Comparison of ENCODE assay signal across 9 cellular contexts in genomic region chr6:139161169-139161568, GRCh38. TPM values are rescaled to one million over a fixed set of nuclear protein-coding genes. Genes with fewer than 3 reads are reported as not detected.
DNase-seq lines count a peak whose midpoint lies in the region; TF ChIP-seq lines count a peak whose summit lies in the region.
"Had no signal": no experiment of that assay in that cellular context is flagged by ENCODE, and none has a peak within 500 bp of the region (broad histone marks: within the 10 kb centered on the region; RNA-seq: fewer than 3 reads in every experiment).

No MANE protein-coding gene starts in this region.

- no peak overlapping the region for H3K4me3 ChIP-seq in astrocyte of the spinal cord (ENCODE audit: low read depth, low read length)
- no peak overlapping the region for H3K4me3 ChIP-seq in vagina

- peak; percentile 32 to 45 for DNase-seq in activated CD8-positive, alpha-beta memory T cell treated with anti-CD3 and anti-CD28 coated beads for 1 hour (ENCODE audit: extremely low read depth in 1 of 2, low read depth in 1 of 2)
- DNase-seq in activated CD8-positive, alpha-beta memory T cell treated with anti-CD3 and anti-CD28 coated beads for 24 hours, result no peak
- peak; percentile 35 for DNase-seq in NCI-H774 (lab: John Stamatoyannopoulos, UW)
- DNase-seq in astrocyte of the spinal cord (ENCODE audit: low read depth, low spot score), result peak; percentile 75
- peak; percentile 25 for DNase-seq in stimulated activated CD8-positive, alpha-beta memory T cell treated with anti-CD3 and anti-CD28 coated beads, Interleukin-12 subunit alpha, Interleukin-12 subunit beta, amount 100 ng/mL, for 4 hours (ENCODE audit: low read depth)
- DNase-seq in vagina (ENCODE audit: extremely low spot score in 2 of 2), result no peak
- no peak for DNase-seq in RPMI8226
- no peak for DNase-seq in posterior vena cava (ENCODE audit: low spot score)

- peaks cover 84% of the 10 kb centered on the region for H3K4me1 ChIP-seq in vagina

- no peak for TF ChIP-seq POLR2A in vagina (IDR thresholded peaks at IDR 0.05)

- no peaks in the 10 kb centered on the region for H3K9me3 ChIP-seq in vagina

- peaks cover 0 to 5% of the 10 kb centered on the region in 2 donors for H3K36me3 ChIP-seq in vagina

- intact Hi-C loops in vagina (cut with DNase I) (no loop called here), posterior vena cava (cut with DNase I) (no loop called here)

- TF ChIP-seq CTCF in astrocyte of the spinal cord (IDR thresholded peaks at IDR 0.05; ENCODE audit: low read depth, low read length) (no peak), vagina (IDR thresholded peaks at IDR 0.05) (no peak)

- H3K27me3 ChIP-seq in vagina, result no peaks in the 10 kb centered on the region

- in situ Hi-C loops in astrocyte of the spinal cord (cut with HindIII; ENCODE audit: low sequenced_read_pairs), result no loop called here

- H3K27ac ChIP-seq in vagina, result no peak overlapping the region
- H3K27ac ChIP-seq: C4-2B had no signal

RNA-seq across cellular contexts. Expression of gene HECA, which starts 26.3 kb away (rescaled TPM):
- total RNA-seq in vagina (35.8 TPM), posterior vena cava (10 to 100 TPM; 23.3 to 40.4 TPM)

Comparison
In these comparisons a context has a peak if more than half of its experiments do, and no peak if none do; other contexts are left out.
1. DNase-seq: peak in activated CD8-positive, alpha-beta memory T cell treated with anti-CD3 and anti-CD28 coated beads for 1 hour (2 of 2), NCI-H774 (single experiment), astrocyte of the spinal cord (single experiment) and stimulated activated CD8-positive, alpha-beta memory T cell treated with anti-CD3 and anti-CD28 coated beads, Interleukin-12 subunit alpha, Interleukin-12 subunit beta, amount 100 ng/mL, for 4 hours (single experiment); none in activated CD8-positive, alpha-beta memory T cell treated with anti-CD3 and anti-CD28 coated beads for 24 hours (single experiment), vagina (0 of 2), RPMI8226 (single experiment) and posterior vena cava (single experiment).